11 cellular contexts compared by ENCODE assay signal in genomic region chr19:32303193-32303592, GRCh38.
"Had no signal": no experiment of that assay in that cellular context is flagged by ENCODE, and none has a peak within 500 bp of the region (broad histone marks: within the 10 kb centered on the region; RNA-seq: fewer than 3 reads in every experiment).

No MANE protein-coding gene starts in this region.

- H3K27ac ChIP-seq: GM23248 had no signal

- H3K4me2 ChIP-seq: GM23338 had no signal

- ATAC-seq: GM23338, HCT116 had no signal

- H3K4me3 ChIP-seq: GM23248, GM23338, HAP-1 had no signal

- H3K9ac ChIP-seq: GM23248 had no signal

- H2AFZ ChIP-seq: GM23248, GM23338 had no signal

- H3K9me3 ChIP-seq: HAP-1 had no signal

- DNase-seq: GM23248, GOT3, H7, H9, HCEC 1CT, HFFc6 had no signal

- H3K36me3 ChIP-seq: HAP-1 had no signal

- FAIRE-seq: H1, H54 had no signal
